1 cellular context compared by ENCODE assay signal in genomic region chr16:56212144-56212543, GRCh38.
TF ChIP-seq lines count a peak whose summit lies in the region.

No MANE protein-coding gene starts in this region.

TF ChIP-seq in H1, 55 proteins besides CTCF, POLR2A, EP300 and RAD21:
- TF ChIP-seq TAF1 (IDR thresholded peaks at IDR 0.05; ENCODE audit: low read depth, low read length): no peak
- TF ChIP-seq CHD2 (IDR thresholded peaks at IDR 0.05; ENCODE audit: low read length): no peak
- TF ChIP-seq SIRT6 (IDR thresholded peaks at IDR 0.05; ENCODE audit: low read length): no peak
- no peak for TF ChIP-seq MAFK (IDR thresholded peaks at IDR 0.05; ENCODE audit: low read depth, low read length)
- no peak for TF ChIP-seq SIN3A (conservative IDR thresholded peaks at IDR 0.05 in 1 of 2, IDR thresholded peaks at IDR 0.05 in 1 of 2; ENCODE audit: low read depth in 1 of 2, low read length in 2 of 2)
- no peak for TF ChIP-seq SP4 (IDR thresholded peaks at IDR 0.05; ENCODE audit: low read length)
- TF ChIP-seq E2F6 (IDR thresholded peaks at IDR 0.05): no peak
- TF ChIP-seq BACH1 (IDR thresholded peaks at IDR 0.05; ENCODE audit: low read length): no peak
- TF ChIP-seq ASH2L (IDR thresholded peaks at IDR 0.05; ENCODE audit: low read length): no peak
- TF ChIP-seq RNF2 (IDR thresholded peaks at IDR 0.05; ENCODE audit: borderline replicate concordance, low read depth, low read length, missing control alignments, poor library complexity, severe bottlenecking): no peak
- no peak for TF ChIP-seq SP1 (IDR thresholded peaks at IDR 0.05; ENCODE audit: low read depth, low read length)
- TF ChIP-seq EZH2 (IDR thresholded peaks at IDR 0.05; ENCODE audit: low read depth, low read length, severe bottlenecking): no peak
- TF ChIP-seq POLR2AphosphoS5 (IDR thresholded peaks at IDR 0.05; ENCODE audit: low read depth, low read length): no peak
- no peak for TF ChIP-seq HDAC2 (IDR thresholded peaks at IDR 0.05; ENCODE audit: borderline replicate concordance in 1 of 2, low read depth in 2 of 2, low read length in 2 of 2)
- TF ChIP-seq JUND (IDR thresholded peaks at IDR 0.05; ENCODE audit: low read length): no peak
- TF ChIP-seq CBX8 (IDR thresholded peaks at IDR 0.05; ENCODE audit: borderline replicate concordance, low read depth, low read length): no peak
- no peak for TF ChIP-seq TBP (IDR thresholded peaks at IDR 0.05; ENCODE audit: low read depth, low read length)
TF ChIP-seq in H1: peak in this region for 0.
